Comparison of ENCODE assay signal across 21 cellular contexts in the genomic region with DNA sequence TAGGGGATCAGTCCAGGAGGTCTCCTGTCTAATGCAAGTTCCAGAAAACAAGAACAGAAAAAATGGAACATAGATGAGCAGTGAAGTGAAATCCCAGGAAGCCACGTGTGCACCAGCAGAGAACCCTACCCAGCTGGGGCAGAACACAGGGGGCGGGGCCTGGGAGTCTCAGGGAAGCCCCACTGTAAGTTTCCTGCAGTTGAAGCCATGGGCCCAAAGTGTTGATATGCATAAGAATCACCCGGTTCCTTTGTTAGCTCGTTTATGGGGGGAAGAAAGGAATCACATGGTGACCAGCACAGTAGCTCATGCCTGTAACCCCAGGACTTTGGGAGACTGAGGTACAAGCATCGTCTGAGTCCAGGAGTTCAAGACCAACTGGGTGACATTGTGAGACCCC.
DNase-seq lines count a peak whose midpoint lies in the region; ATAC-seq and TF ChIP-seq lines count a peak whose summit lies in the region.
"Had no signal": no experiment of that assay in that cellular context is flagged by ENCODE, and none has a peak within 500 bp of the region (broad histone marks: within the 10 kb centered on the region; RNA-seq: fewer than 3 reads in every experiment).

No MANE protein-coding gene starts in this region.

- TF ChIP-seq POLR2A in gastroesophageal sphincter (IDR thresholded peaks at IDR 0.05) = no peak

- intact Hi-C loops in left ventricle myocardium superior (cut with micrococcal nuclease) = no loop called here

- no peak overlapping the region for H2AFZ ChIP-seq in MM.1S (ENCODE audit: low read length)
- H2AFZ ChIP-seq: GM23248 had no signal

- H3K79me2 ChIP-seq in MM.1S (ENCODE audit: low read length) = no peaks in the 10 kb centered on the region

- H3K27me3 ChIP-seq in MM.1S (replicated peaks; ENCODE audit: insufficient read depth, low read length) = no peaks in the 10 kb centered on the region
- H3K27me3 ChIP-seq in gastroesophageal sphincter = no peaks in the 10 kb centered on the region
- H3K27me3 ChIP-seq: BLaER1 had no signal

- TF ChIP-seq EP300 in gastroesophageal sphincter (IDR thresholded peaks at IDR 0.05) = no peak

- 68 to 100% methylated on average over 1 to 4 of the region's 5 CpGs for WGBS in gastroesophageal sphincter (ENCODE audit: low coverage in 1 of 2), 2 donors

- ATAC-seq in gastroesophageal sphincter (peak; percentile 34), left ventricle myocardium superior (no peak), HG03520 (IDR thresholded peaks at IDR 0.05; ENCODE audit: unreplicated experiment) (no peak)
- ATAC-seq: A549; CD8-positive, alpha-beta T cell; SK-N-SH treated with all-trans-retinoic acid at 6 μM for 48 hours; T-cell had no signal

- no peak for TF ChIP-seq CTCF in MM.1S (IDR thresholded peaks at IDR 0.05; ENCODE audit: low read length)
- TF ChIP-seq CTCF in gastroesophageal sphincter (IDR thresholded peaks at IDR 0.05) = no peak

- H3K4me3 ChIP-seq in MM.1S (ENCODE audit: low read length) = no peak overlapping the region
- H3K4me3 ChIP-seq in gastroesophageal sphincter = no peak overlapping the region
- H3K4me3 ChIP-seq: A549, BLaER1, GM23248 had no signal

- H3F3A ChIP-seq in MM.1S (ENCODE audit: insufficient read depth, low read length) = no peaks in the 10 kb centered on the region

- H3K9me2 ChIP-seq in MM.1S (replicated peaks; ENCODE audit: insufficient read depth, low read length) = no peaks in the 10 kb centered on the region

- no peaks in the 10 kb centered on the region for H3K36me3 ChIP-seq in MM.1S (replicated peaks; ENCODE audit: insufficient read depth, low read length)
- H3K36me3 ChIP-seq in gastroesophageal sphincter = no peaks in the 10 kb centered on the region
- H3K36me3 ChIP-seq: BLaER1 had no signal

- no peak overlapping the region for H3K27ac ChIP-seq in MM.1S (ENCODE audit: low read length)
- no peak overlapping the region for H3K27ac ChIP-seq in gastroesophageal sphincter
- H3K27ac ChIP-seq: A549, BLaER1, GM23248, KMS-11 had no signal

- no peaks in the 10 kb centered on the region for H4K20me1 ChIP-seq in MM.1S (ENCODE audit: insufficient read depth, low read length)
- H4K20me1 ChIP-seq: BLaER1 had no signal

- no peaks in the 10 kb centered on the region for H3K9me3 ChIP-seq in MM.1S (replicated peaks; ENCODE audit: insufficient read depth, low read length)
- H3K9me3 ChIP-seq in gastroesophageal sphincter = peaks cover 0 to 5% (median 0%) of the 10 kb centered on the region in 3 donors
- H3K9me3 ChIP-seq: A549 had no signal

- no peak overlapping the region for H3K9ac ChIP-seq in MM.1S (ENCODE audit: low read length)
- H3K9ac ChIP-seq: BLaER1, GM23248, KMS-11 had no signal

- H3K4me2 ChIP-seq in MM.1S (ENCODE audit: low read depth, low read length) = no peak overlapping the region
- H3K4me2 ChIP-seq: A549, BLaER1, KMS-11 had no signal

- H3K4me1 ChIP-seq in MM.1S (ENCODE audit: low read length) (no peaks in the 10 kb centered on the region), gastroesophageal sphincter (no peaks in the 10 kb centered on the region)
- H3K4me1 ChIP-seq: A549 had no signal

- DNase-seq in NCI-H82 (lab: John Stamatoyannopoulos, UW) (peak; percentile 11), NCI-H82 treated with DMSO at 0.1 percent for 48 hours (lab: John Stamatoyannopoulos, UW; ENCODE audit: unreplicated experiment) (no peak), MM.1S (peak; percentile 15), activated gamma-delta T cell (lab: John Stamatoyannopoulos, UW) (no peak), left ventricle myocardium superior (no peak)
- DNase-seq: CD8-positive, alpha-beta T cell; GM23248; NCI-H1092; NCI-H1436 treated with DMSO at 0.1 percent for 48 hours; NCI-H2029; NCI-H446 treated with DMSO at 0.1 percent for 48 hours; NCI-H69; NK-92 treated with Interleukin-12 subunit alpha and Interleukin-12 subunit beta, amount 100 ng/mL, for 24 hours; SIG-M5; T-cell had no signal

Comparison
In these comparisons a context has a peak if more than half of its experiments do, and no peak if none do; other contexts are left out.
1. DNase-seq: peak in NCI-H82 (single experiment) and MM.1S (single experiment); none in NCI-H82 treated with DMSO at 0.1 percent for 48 hours (single experiment), activated gamma-delta T cell (single experiment) and left ventricle myocardium superior (single experiment).